In genomic region chr11:64879226-64879900, GRCh38 we compare ENCODE assay signal across 8 cellular contexts. TPM values are rescaled to one million over a fixed set of nuclear protein-coding genes. Genes with fewer than 3 reads are reported as not detected.
DNase-seq lines count a peak whose midpoint lies in the region; ATAC-seq, FAIRE-seq and TF ChIP-seq lines count a peak whose summit lies in the region.

No MANE protein-coding gene starts in this region.

- no peak overlapping the region for H2AFZ ChIP-seq in Karpas-422 (ENCODE audit: low read length)

- peak overlapping the region; percentile 95 for H3K4me2 ChIP-seq in Karpas-422 (ENCODE audit: low read depth, low read length, poor library complexity, severe bottlenecking)

- no peak for FAIRE-seq in bronchial epithelial cell (lab: Jason Lieb, UNC)

- peak overlapping the region; percentile 87 for H3K27ac ChIP-seq in CD8-positive, alpha-beta T cell (ENCODE audit: low read depth, low read length)
- H3K27ac ChIP-seq in Karpas-422 (ENCODE audit: low read length) (peak overlapping the region; percentile 57), uterus (peak overlapping the region; percentile 81 to 90)

- peak overlapping the region; percentile 100 for H3K4me3 ChIP-seq in CD8-positive, alpha-beta T cell (ENCODE audit: low read depth, low read length)
- H3K4me3 ChIP-seq in Karpas-422 (ENCODE audit: low read length): peak overlapping the region; percentile 82
- peak overlapping the region; percentile 69 for H3K4me3 ChIP-seq in bronchial epithelial cell (ENCODE audit: low read depth, low read length)
- H3K4me3 ChIP-seq in uterus: peak overlapping the region; percentile 69 to 95

- TF ChIP-seq POLR2A in uterus (IDR thresholded peaks at IDR 0.05): no peak

- CTCF ChIA-PET in CD8-positive, alpha-beta T cell (lab: Charles Lee): interaction anchor here (0.8 to 30.0 kb wide), 4 partner anchors 9 to 135 kb away, joined by 3 to 1398 read pairs (median 38); partner anchors contain the start of genes ARL2 and CDC42BPG

- no peak for ATAC-seq in CD8-positive, alpha-beta T cell
- ATAC-seq in GM18519 (IDR thresholded peaks at IDR 0.05; ENCODE audit: low FRiP score, unreplicated experiment) (no peak), esophagus mucosa (no peak)

- intact Hi-C loops in CD8-positive, alpha-beta T cell (cut with DNase I, micrococcal nuclease): loop anchor here (2.0 to 5.0 kb wide), 5 partner anchors 15 to 562 kb away; partner anchors contain the start of genes NEAT1 (in 1 of the 2), PRDX5 (in 1 of the 2), TM7SF2 (in 1 of the 2) and TRMT112 (in 1 of the 2)
- intact Hi-C loops in uterus (cut with DNase I; ENCODE audit: low total_unique reads): no loop called here

- no peaks in the 10 kb centered on the region for H3K27me3 ChIP-seq in CD8-positive, alpha-beta T cell (ENCODE audit: insufficient read depth, low read length)
- H3K27me3 ChIP-seq in Karpas-422 (ENCODE audit: low read length) (no peaks in the 10 kb centered on the region), bronchial epithelial cell (ENCODE audit: control insufficient read depth, insufficient read depth, low read length) (no peaks in the 10 kb centered on the region), uterus (no peaks in the 10 kb centered on the region)

- H3K9me3 Mint-ChIP-seq in CD8-positive, alpha-beta T cell: no peaks in the 10 kb centered on the region
- H3K9me3 Mint-ChIP-seq in mesothelial cell of epicardium: no peaks in the 10 kb centered on the region

- peak overlapping the region; percentile 86 for H3K9ac ChIP-seq in Karpas-422 (ENCODE audit: low read length)

- H3K79me2 ChIP-seq in Karpas-422 (ENCODE audit: low read length): peaks cover 39% of the 10 kb centered on the region

- H3K27ac Mint-ChIP-seq in CD8-positive, alpha-beta T cell: peak overlapping the region; percentile 94
- H3K27ac Mint-ChIP-seq in mesothelial cell of epicardium: peak overlapping the region; percentile 98

- H3K4me1 Mint-ChIP-seq in CD8-positive, alpha-beta T cell (ENCODE audit: low read depth): peaks cover 64% of the 10 kb centered on the region
- peaks cover 61% of the 10 kb centered on the region for H3K4me1 Mint-ChIP-seq in mesothelial cell of epicardium

- peak in 1 of 7 experiments; percentile 14 for DNase-seq in CD8-positive, alpha-beta T cell
- DNase-seq in Karpas-422 (no peak), bronchial epithelial cell (ENCODE audit: low read depth) (no peak), mesothelial cell of epicardium (ENCODE audit: low spot score in 2 of 2, unreplicated experiment in 2 of 2) (no peak), uterus (no peak), DMS153 (lab: John Stamatoyannopoulos, UW) (no peak)

- H3K9me3 ChIP-seq in CD8-positive, alpha-beta T cell (ENCODE audit: low read length): no peaks in the 10 kb centered on the region
- no peaks in the 10 kb centered on the region for H3K9me3 ChIP-seq in Karpas-422 (ENCODE audit: low read length)
- H3K9me3 ChIP-seq in uterus: no peaks in the 10 kb centered on the region

- peaks cover 34% of the 10 kb centered on the region; the same call in 1 of the 2 replicates for H4K20me1 ChIP-seq in Karpas-422 (ENCODE audit: insufficient read depth, low read depth, low read length)

- H3K4me3 Mint-ChIP-seq in CD8-positive, alpha-beta T cell: peak overlapping the region; percentile 95
- H3K4me3 Mint-ChIP-seq in mesothelial cell of epicardium: peak overlapping the region; percentile 96

- POLR2A ChIA-PET in CD8-positive, alpha-beta T cell (lab: Charles Lee): interaction anchor here (1.0 to 27.7 kb wide), 8 partner anchors 9 to 243 kb away, joined by 3 to 810 read pairs (median 6); partner anchors contain the start of genes CDC42BPG, FAU and MRPL49

- H3K9me2 ChIP-seq in Karpas-422 (replicated peaks; ENCODE audit: insufficient read depth, low read length): no peaks in the 10 kb centered on the region

- H3K36me3 ChIP-seq in CD8-positive, alpha-beta T cell (ENCODE audit: insufficient read depth, low read length): peaks cover 6% of the 10 kb centered on the region
- 0 out of 2 replicates have a peak, but pooled peaks cover 7% of the 10 kb centered on the region for H3K36me3 ChIP-seq in Karpas-422 (ENCODE audit: insufficient read depth, low read length)
- peaks cover 2% of the 10 kb centered on the region for H3K36me3 ChIP-seq in bronchial epithelial cell (ENCODE audit: control insufficient read depth, insufficient read depth, low read length)
- no peaks in the 10 kb centered on the region for H3K36me3 ChIP-seq in uterus

- H3K4me1 ChIP-seq in CD8-positive, alpha-beta T cell (ENCODE audit: insufficient read depth, low read length): peaks cover 54% of the 10 kb centered on the region
- peaks cover 62% of the 10 kb centered on the region for H3K4me1 ChIP-seq in Karpas-422 (ENCODE audit: low read length)
- no peaks in the 10 kb centered on the region for H3K4me1 ChIP-seq in uterus

- TF ChIP-seq CTCF in CD8-positive, alpha-beta T cell (IDR thresholded peaks at IDR 0.05): no peak
- TF ChIP-seq CTCF in bronchial epithelial cell (IDR thresholded peaks at IDR 0.05; ENCODE audit: insufficient read depth, low read length, severe bottlenecking) (no peak), mesothelial cell of epicardium (IDR thresholded peaks at IDR 0.05; ENCODE audit: unreplicated experiment) (no peak), uterus (IDR thresholded peaks at IDR 0.05) (no peak)

- no peaks in the 10 kb centered on the region for H3K27me3 Mint-ChIP-seq in CD8-positive, alpha-beta T cell (ENCODE audit: low read depth)
- no peaks in the 10 kb centered on the region for H3K27me3 Mint-ChIP-seq in mesothelial cell of epicardium (ENCODE audit: low read depth)

- peaks cover 35% of the 10 kb centered on the region for H3K36me3 Mint-ChIP-seq in CD8-positive, alpha-beta T cell
- H3K36me3 Mint-ChIP-seq in mesothelial cell of epicardium: no peaks in the 10 kb centered on the region

RNA-seq across cellular contexts. Expression of gene EHD1, which starts 0.9 kb away (rescaled TPM):
- total RNA-seq in CD8-positive, alpha-beta T cell: 100 to 1,000 TPM; 187 to 212 TPM
- total RNA-seq in Karpas-422 (2014; rRNA removed; shearing (Covaris generic); ENCODE audit: low replicate concordance): 30.8 and 77.3 TPM in 2 replicates
- total RNA-seq in bronchial epithelial cell (32.9 and 40.7 TPM in 2 replicates), mesothelial cell of epicardium (84.9 to 94.5 TPM (median 86.8 TPM) in 3 replicates), uterus (10 to 100 TPM in 3 of 4 donors, 1 to 10 TPM in 1; 3.5 to 78.7 (median 36.9) TPM), esophagus mucosa (25.6 TPM)

RNA-seq across cellular contexts. Expression of gene CDC42BPG, which starts 34.9 kb away (rescaled TPM):
- total RNA-seq in CD8-positive, alpha-beta T cell: 1 to 10 TPM; 6.5 to 7.9 TPM
- total RNA-seq in Karpas-422 (2014; rRNA removed; shearing (Covaris generic); ENCODE audit: low replicate concordance): 0.15 and 0.22 TPM in 2 replicates
- total RNA-seq in bronchial epithelial cell (16.6 and 23.0 TPM in 2 replicates), mesothelial cell of epicardium (24.6 to 30.1 TPM (median 25.0 TPM) in 3 replicates), uterus (1 to 10 TPM in 1 of 4 donors, under 1 TPM in 3; under 0.01 to 2.7 (median 0.30) TPM), esophagus mucosa (20.5 TPM)

RNA-seq across cellular contexts. Expression of gene ATG2A, which starts 37.6 kb away (rescaled TPM):
- 100 to 1,000 TPM; 285 to 311 TPM for total RNA-seq in CD8-positive, alpha-beta T cell
- 16.2 and 24.6 TPM in 2 replicates for total RNA-seq in Karpas-422 (2014; rRNA removed; shearing (Covaris generic); ENCODE audit: low replicate concordance)
- total RNA-seq in bronchial epithelial cell (6.1 and 7.8 TPM in 2 replicates), mesothelial cell of epicardium (29.8 to 32.9 TPM (median 31.7 TPM) in 3 replicates), uterus (10 to 100 TPM in 3 of 4 donors, 1 to 10 TPM in 1; 6.8 to 39.6 (median 18.4) TPM), esophagus mucosa (10.7 TPM)

RNA-seq across cellular contexts. Expression of gene PPP2R5B, which starts 45.1 kb away (rescaled TPM):
- 10 to 100 TPM; 14.8 to 18.0 TPM for total RNA-seq in CD8-positive, alpha-beta T cell
- total RNA-seq in Karpas-422 (2014; rRNA removed; shearing (Covaris generic); ENCODE audit: low replicate concordance): 1.8 and 7.5 TPM in 2 replicates
- total RNA-seq in bronchial epithelial cell (8.2 and 14.3 TPM in 2 replicates), mesothelial cell of epicardium (12.3 to 14.4 TPM (median 13.5 TPM) in 3 replicates), uterus (10 to 100 TPM in 2 of 4 donors, 1 to 10 TPM in 2; 6.7 to 23.4 (median 13.0) TPM), esophagus mucosa (7.0 TPM)

RNA-seq across cellular contexts. Expression of gene GPHA2, which starts 56.3 kb away (rescaled TPM):
- total RNA-seq in CD8-positive, alpha-beta T cell: not detected
- not detected in 2 replicates for total RNA-seq in Karpas-422 (2014; rRNA removed; shearing (Covaris generic); ENCODE audit: low replicate concordance)
- total RNA-seq in bronchial epithelial cell (not detected in 2 replicates), mesothelial cell of epicardium (not detected in 3 replicates), uterus (not detected), esophagus mucosa (not detected)
